In the genomic region with DNA sequence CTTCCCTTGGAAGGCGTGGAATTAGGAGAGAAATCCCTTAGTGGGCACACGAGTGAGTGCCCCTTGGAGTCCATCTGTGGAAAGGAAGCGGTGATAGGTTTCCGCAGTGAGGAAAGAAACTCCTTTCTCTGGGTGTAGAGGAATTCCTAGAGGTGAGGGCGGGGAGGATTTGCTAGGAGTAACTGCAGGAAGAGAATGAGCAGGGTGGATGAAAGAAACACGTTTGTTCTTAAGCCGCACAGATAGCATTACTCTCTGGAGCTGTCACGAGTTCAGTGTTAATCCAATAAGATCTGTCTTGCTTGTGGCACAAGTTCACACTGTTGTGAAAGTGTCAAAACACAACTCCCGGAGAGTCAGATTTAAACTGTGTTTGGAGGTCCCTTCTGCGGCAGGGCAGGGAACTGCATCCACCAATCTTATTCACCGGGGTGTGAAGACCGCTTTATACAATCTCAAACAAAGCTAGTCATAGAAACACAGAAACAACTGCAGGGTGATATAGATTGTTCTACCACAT, we compare ENCODE assay signal across 9 cellular contexts. TPM values are rescaled to one million over a fixed set of nuclear protein-coding genes. Genes with fewer than 3 reads are reported as not detected.
DNase-seq lines count a peak whose midpoint lies in the region; ATAC-seq and TF ChIP-seq lines count a peak whose summit lies in the region.
"Had no signal": no experiment of that assay in that cellular context is flagged by ENCODE, and none has a peak within 500 bp of the region (broad histone marks: within the 10 kb centered on the region; RNA-seq: fewer than 3 reads in every experiment).

No MANE protein-coding gene starts in this region.

- POLR2A ChIA-PET in activated CD4-positive, alpha-beta memory T cell treated with anti-CD3 and anti-CD28 coated beads for 36 hours (lab: Charles Lee), result no interaction called here

- peak overlapping the region; percentile 81 for H3K4me3 Mint-ChIP-seq in Calu3 (ENCODE audit: low read depth, unreplicated experiment)
- peak overlapping the region; percentile 65 for H3K4me3 Mint-ChIP-seq in activated CD4-positive, alpha-beta memory T cell treated with anti-CD3 and anti-CD28 coated beads for 36 hours
- peak overlapping the region; percentile 89 for H3K4me3 Mint-ChIP-seq in neural crest cell

- H3K36me3 Mint-ChIP-seq in Calu3 (ENCODE audit: insufficient read depth, unreplicated experiment) (peaks cover 8% of the 10 kb centered on the region), neural crest cell (ENCODE audit: low read depth) (peaks cover 4% of the 10 kb centered on the region)
- H3K36me3 Mint-ChIP-seq in activated CD4-positive, alpha-beta memory T cell treated with anti-CD3 and anti-CD28 coated beads for 36 hours, result no peaks in the 10 kb centered on the region

- intact Hi-C loops in Calu3 (cut with micrococcal nuclease; ENCODE audit: unreplicated experiment), result no loop called here
- intact Hi-C loops in activated CD4-positive, alpha-beta memory T cell treated with anti-CD3 and anti-CD28 coated beads for 36 hours (cut with micrococcal nuclease), result loop anchor here (1.0 to 10.0 kb wide), 8 partner anchors 100 to 620 kb away; partner anchors contain the start of gene PDS5B

- no peak overlapping the region for H3K4me3 ChIP-seq in SJCRH30

- CTCF ChIA-PET in Calu3 (lab: Charles Lee), result interaction anchor here (0.6 to 0.9 kb wide), 4 partner anchors 134 to 437 kb away, joined by 3 to 4 read pairs (median 3); partner anchors contain the start of gene PDS5B
- CTCF ChIA-PET in activated CD4-positive, alpha-beta memory T cell treated with anti-CD3 and anti-CD28 coated beads for 36 hours (lab: Charles Lee), result interaction anchor here (0.6 to 1.6 kb wide), 5 partner anchors 14 to 526 kb away, joined by 3 to 5 read pairs (median 4); no protein-coding TSS in a partner anchor

- no peak overlapping the region for H3K27ac ChIP-seq in SJCRH30

- peaks cover 10% of the 10 kb centered on the region for H3K4me1 ChIP-seq in SJCRH30

- H3K9me3 Mint-ChIP-seq in Calu3 (ENCODE audit: low read depth, unreplicated experiment) (peaks cover 3% of the 10 kb centered on the region), neural crest cell (no peaks in the 10 kb centered on the region)
- H3K9me3 Mint-ChIP-seq in activated CD4-positive, alpha-beta memory T cell treated with anti-CD3 and anti-CD28 coated beads for 36 hours, result no peaks in the 10 kb centered on the region

- no peaks in the 10 kb centered on the region; the same call in 1 of the 2 replicates for H3K9me3 ChIP-seq in SJCRH30 (replicated peaks)

- H3K27me3 Mint-ChIP-seq in Calu3 (ENCODE audit: unreplicated experiment) (peaks cover 43% of the 10 kb centered on the region), neural crest cell (ENCODE audit: low read depth) (peaks cover 78% of the 10 kb centered on the region)
- H3K27me3 Mint-ChIP-seq in activated CD4-positive, alpha-beta memory T cell treated with anti-CD3 and anti-CD28 coated beads for 36 hours, result peaks cover 57% of the 10 kb centered on the region

- ATAC-seq in GM19351 (IDR thresholded peaks at IDR 0.05; ENCODE audit: unreplicated experiment) (peak; percentile 79), HG03432 (IDR thresholded peaks at IDR 0.05; ENCODE audit: unreplicated experiment) (peak; percentile 71)

- TF ChIP-seq CTCF in Calu3 (IDR thresholded peaks at IDR 0.05; ENCODE audit: unreplicated experiment) (no peak), neural crest cell (conservative IDR thresholded peaks at IDR 0.05) (peak; percentile 66)

- no peak overlapping the region for H3K27ac Mint-ChIP-seq in Calu3 (ENCODE audit: unreplicated experiment)
- H3K27ac Mint-ChIP-seq in activated CD4-positive, alpha-beta memory T cell treated with anti-CD3 and anti-CD28 coated beads for 36 hours, result no peak overlapping the region
- H3K27ac Mint-ChIP-seq in neural crest cell (ENCODE audit: unreplicated experiment), result no peak overlapping the region

- no peaks in the 10 kb centered on the region for H3K36me3 ChIP-seq in SJCRH30

- no TSS peak for BruUV-seq in Calu3 (replicated peaks; lab: Mats Ljungman, UMichigan)

- no peaks in the 10 kb centered on the region for H3K27me3 ChIP-seq in SJCRH30

- peak; percentile 54 for DNase-seq in Calu3
- peak; percentile 76 for DNase-seq in activated CD4-positive, alpha-beta memory T cell treated with anti-CD3 and anti-CD28 coated beads for 36 hours
- peak; percentile 42 for DNase-seq in foreskin melanocyte
- DNase-seq in neural crest cell (ENCODE audit: low read depth, low spot score), result peak; percentile 18
- DNase-seq in SJCRH30, result no peak
- DNase-seq in islet precursor cell, result no peak

- H3K4me1 Mint-ChIP-seq in Calu3 (ENCODE audit: low read depth, unreplicated experiment), result peaks cover 8% of the 10 kb centered on the region
- peaks cover 11% of the 10 kb centered on the region for H3K4me1 Mint-ChIP-seq in activated CD4-positive, alpha-beta memory T cell treated with anti-CD3 and anti-CD28 coated beads for 36 hours (ENCODE audit: low read depth)
- peaks cover 11% of the 10 kb centered on the region for H3K4me1 Mint-ChIP-seq in neural crest cell

RNA-seq across cellular contexts. Expression of gene KL, which starts 1.2 kb away (rescaled TPM):
- total RNA-seq in Calu3 (2022) (0.52 and 0.83 TPM in 2 replicates), neural crest cell (0.11 and 0.12 TPM in 2 replicates)
- under 1 TPM; 0.12 to 0.19 TPM for total RNA-seq in activated CD4-positive, alpha-beta memory T cell treated with anti-CD3 and anti-CD28 coated beads for 36 hours
- total RNA-seq in SJCRH30 (2014; rRNA removed; shearing (Covaris generic)), result not detected in 2 replicates
- total RNA-seq: HT1080 had no signal

Comparison
In these comparisons a context has a peak if more than half of its experiments do, and no peak if none do; other contexts are left out.
1. DNase-seq: peak in Calu3 (single experiment), activated CD4-positive, alpha-beta memory T cell treated with anti-CD3 and anti-CD28 coated beads for 36 hours (single experiment), foreskin melanocyte (single experiment) and neural crest cell (single experiment); none in SJCRH30 (0 of 2) and islet precursor cell (single experiment).
2. Peak in every context shown above with its lines, with median percentiles within 50 percentile points of each other: H3K4me3 Mint-ChIP-seq.